10 cellular contexts compared by ENCODE assay signal in genomic region chr2:75241696-75242095, GRCh38. TPM values are rescaled to one million over a fixed set of nuclear protein-coding genes. Genes with fewer than 3 reads are reported as not detected.
DNase-seq lines count a peak whose midpoint lies in the region; ATAC-seq and TF ChIP-seq lines count a peak whose summit lies in the region.
"Had no signal": no experiment of that assay in that cellular context is flagged by ENCODE, and none has a peak within 500 bp of the region (broad histone marks: within the 10 kb centered on the region; RNA-seq: fewer than 3 reads in every experiment).

No MANE protein-coding gene starts in this region.

- H3K4me1 Mint-ChIP-seq in activated naive CD8-positive, alpha-beta T cell treated with anti-CD3 and anti-CD28 coated beads, Interleukin-2, amount 50 U/mL, for 24 hours = no peaks in the 10 kb centered on the region

- no peak overlapping the region for H2AFZ ChIP-seq in KMS-11 (ENCODE audit: low read depth)

- no peak overlapping the region for H3K4me3 ChIP-seq in GM06990 (replicated peaks; ENCODE audit: low read depth, low read length)
- no peak overlapping the region for H3K4me3 ChIP-seq in KMS-11 (IDR thresholded peaks at IDR 0.05; ENCODE audit: insufficient read depth, low read depth, low read length)
- no peak overlapping the region for H3K4me3 ChIP-seq in kidney epithelial cell (ENCODE audit: low read depth, low read length)
- H3K4me3 ChIP-seq: heart right ventricle had no signal

- no peak overlapping the region for H3K4me3 Mint-ChIP-seq in activated naive CD8-positive, alpha-beta T cell treated with anti-CD3 and anti-CD28 coated beads, Interleukin-2, amount 50 U/mL, for 24 hours

- DNase-seq in GM06990 (ENCODE audit: extremely low read depth, insufficient read length) (no peak), SKM-1 treated with dmso at 0.1 percent for 144 hours (lab: John Stamatoyannopoulos, UW; ENCODE audit: unreplicated experiment) (peak; percentile 15), kidney epithelial cell (ENCODE audit: low read depth) (no peak)
- DNase-seq in activated naive CD8-positive, alpha-beta T cell treated with anti-CD3 and anti-CD28 coated beads, Interleukin-2, amount 50 U/mL, for 24 hours = no peak
- DNase-seq in stimulated activated CD8-positive, alpha-beta memory T cell treated with anti-CD3 and anti-CD28 coated beads, Interleukin-4, amount 100 ng/mL, for 48 hours = no peak
- DNase-seq: activated naive CD4-positive, alpha-beta T cell treated with anti-CD3 and anti-CD28 coated beads, Interleukin-2, amount 50 U/mL, for 16 hours; heart right ventricle had no signal

- TF ChIP-seq CTCF in GM06990 (IDR thresholded peaks at IDR 0.05; ENCODE audit: insufficient read depth, low read length, poor library complexity, severe bottlenecking) (peak; percentile 56), KMS-11 (conservative IDR thresholded peaks at IDR 0.05; ENCODE audit: low read depth, low read length) (peak; percentile 74), kidney epithelial cell (IDR thresholded peaks at IDR 0.05; ENCODE audit: insufficient read depth, low read length, poor library complexity, severe bottlenecking) (peak; percentile 22)

- H4K20me1 ChIP-seq in KMS-11 (ENCODE audit: insufficient read depth) = no peaks in the 10 kb centered on the region

- ATAC-seq in HG03460 (IDR thresholded peaks at IDR 0.05; ENCODE audit: unreplicated experiment) = no peak
- ATAC-seq in activated naive CD8-positive, alpha-beta T cell treated with anti-CD3 and anti-CD28 coated beads, Interleukin-2, amount 50 U/mL, for 24 hours = no peak
- ATAC-seq in GM21786 (IDR thresholded peaks at IDR 0.05; ENCODE audit: unreplicated experiment) = no peak
- ATAC-seq: heart right ventricle had no signal

- no peaks in the 10 kb centered on the region for H3K27me3 Mint-ChIP-seq in activated naive CD8-positive, alpha-beta T cell treated with anti-CD3 and anti-CD28 coated beads, Interleukin-2, amount 50 U/mL, for 24 hours

- H3K9me3 Mint-ChIP-seq in activated naive CD8-positive, alpha-beta T cell treated with anti-CD3 and anti-CD28 coated beads, Interleukin-2, amount 50 U/mL, for 24 hours = peaks cover 34% of the 10 kb centered on the region

- H3K36me3 ChIP-seq in GM06990 (ENCODE audit: control insufficient read depth, insufficient read depth, low read length) (no peaks in the 10 kb centered on the region), KMS-11 (ENCODE audit: insufficient read depth) (no peaks in the 10 kb centered on the region), kidney epithelial cell (ENCODE audit: control insufficient read depth, insufficient read depth, low read length) (no peaks in the 10 kb centered on the region)
- H3K36me3 ChIP-seq: heart right ventricle had no signal

- no peak overlapping the region for H3K9ac ChIP-seq in KMS-11

- H3K4me1 ChIP-seq in KMS-11 (ENCODE audit: low read depth, poor library complexity, severe bottlenecking) = no peaks in the 10 kb centered on the region
- H3K4me1 ChIP-seq: heart right ventricle had no signal

- H3K79me2 ChIP-seq in KMS-11 (ENCODE audit: insufficient read depth, low read depth) = no peaks in the 10 kb centered on the region

- no peaks in the 10 kb centered on the region for H3K36me3 Mint-ChIP-seq in activated naive CD8-positive, alpha-beta T cell treated with anti-CD3 and anti-CD28 coated beads, Interleukin-2, amount 50 U/mL, for 24 hours (ENCODE audit: low read depth)

- no peaks in the 10 kb centered on the region for H3K27me3 ChIP-seq in GM06990 (replicated peaks; ENCODE audit: control insufficient read depth, insufficient read depth, low read length)
- H3K27me3 ChIP-seq in KMS-11 (ENCODE audit: insufficient read depth, low read depth) = no peaks in the 10 kb centered on the region
- no peaks in the 10 kb centered on the region for H3K27me3 ChIP-seq in kidney epithelial cell (ENCODE audit: control insufficient read depth, insufficient read depth, low read length)
- H3K27me3 ChIP-seq: heart right ventricle had no signal

- no peak overlapping the region for H3K27ac Mint-ChIP-seq in activated naive CD8-positive, alpha-beta T cell treated with anti-CD3 and anti-CD28 coated beads, Interleukin-2, amount 50 U/mL, for 24 hours

- H3K4me2 ChIP-seq in KMS-11 = no peak overlapping the region

- H3K27ac ChIP-seq in KMS-11 = no peak overlapping the region
- H3K27ac ChIP-seq: heart right ventricle had no signal

RNA-seq across cellular contexts. Expression of gene TACR1, which starts 42.4 kb away (rescaled TPM):
- total RNA-seq in kidney epithelial cell = 0.21 TPM in 1 of 2 replicates, not detected in the other

Comparison
In these comparisons a context has a peak if more than half of its experiments do, and no peak if none do; other contexts are left out.
1. CTCF ChIP-seq: peak in every context shown above with its lines; median percentile 74 in KMS-11; 56 in GM06990; 22 in kidney epithelial cell.